Comparison of ENCODE assay signal across 21 cellular contexts in genomic region chr12:120168337-120168736, GRCh38.
"Had no signal": no experiment of that assay in that cellular context is flagged by ENCODE, and none has a peak within 500 bp of the region (broad histone marks: within the 10 kb centered on the region; RNA-seq: fewer than 3 reads in every experiment).

No MANE protein-coding gene starts in this region.

- H3K4me3 Mint-ChIP-seq: activated naive CD4-positive, alpha-beta T cell treated with anti-CD3 and anti-CD28 coated beads for 36 hours; central memory CD8-positive, alpha-beta T cell; nephron; stimulated activated naive CD8-positive, alpha-beta T cell treated with anti-CD3 and anti-CD28 coated beads, Interleukin-15, amount 100 ng/mL, for 72 hours had no signal

- DNase-seq: activated CD4-positive, alpha-beta T cell treated with anti-CD3 and anti-CD28 coated beads, Interleukin-2, amount 50 U/mL, for 1 hour; activated CD4-positive, CD25-positive, alpha-beta regulatory T cell treated with anti-CD3 and anti-CD28 coated beads, Interleukin-2, amount 50 U/mL, for 72 hours; activated naive CD4-positive, alpha-beta T cell treated with anti-CD3 and anti-CD28 coated beads for 36 hours; activated T-cell treated with anti-CD3 and anti-CD28 coated beads for 4 hours; colonic mucosa; erythroblast; gastrocnemius medialis; kidney; midbrain; stimulated activated CD4-positive, alpha-beta T cell treated with anti-CD3 and anti-CD28 coated beads, Interleukin-2, amount 100 ng/mL, for 24 hours; stimulated activated naive CD8-positive, alpha-beta T cell treated with anti-CD3 and anti-CD28 coated beads, Interleukin-15, amount 100 ng/mL, for 72 hours; T-helper 2 cell; transverse colon had no signal

- H3K9me3 ChIP-seq: colonic mucosa, gastrocnemius medialis, suprapubic skin, transverse colon, vagina had no signal

- H3K27me3 Mint-ChIP-seq: central memory CD8-positive, alpha-beta T cell; progenitor cell of endocrine pancreas; stimulated activated naive CD8-positive, alpha-beta T cell treated with anti-CD3 and anti-CD28 coated beads, Interleukin-15, amount 100 ng/mL, for 72 hours had no signal

- H3K27ac ChIP-seq: colonic mucosa, gastrocnemius medialis, suprapubic skin, transverse colon, vagina, VCaP had no signal

- H3K27me3 ChIP-seq: colonic mucosa, gastrocnemius medialis, suprapubic skin, transverse colon, vagina had no signal

- H3K4me1 Mint-ChIP-seq: central memory CD8-positive, alpha-beta T cell; nephron; stimulated activated naive CD8-positive, alpha-beta T cell treated with anti-CD3 and anti-CD28 coated beads, Interleukin-15, amount 100 ng/mL, for 72 hours had no signal

- H3K27ac Mint-ChIP-seq: nephron, progenitor cell of endocrine pancreas had no signal

- ATAC-seq: gastrocnemius medialis; left lobe of liver; stimulated activated naive CD8-positive, alpha-beta T cell treated with anti-CD3 and anti-CD28 coated beads, Interleukin-15, amount 100 ng/mL, for 72 hours had no signal

- H3K9me3 Mint-ChIP-seq: activated naive CD4-positive, alpha-beta T cell treated with anti-CD3 and anti-CD28 coated beads for 36 hours; central memory CD8-positive, alpha-beta T cell; nephron; stimulated activated naive CD8-positive, alpha-beta T cell treated with anti-CD3 and anti-CD28 coated beads, Interleukin-15, amount 100 ng/mL, for 72 hours had no signal

- H3K4me1 ChIP-seq: colonic mucosa, gastrocnemius medialis, suprapubic skin, transverse colon, vagina had no signal

- H3K4me3 ChIP-seq: colonic mucosa, gastrocnemius medialis, lung, suprapubic skin, transverse colon, vagina had no signal
